In genomic region chr18:9890957-9891356, GRCh38 we compare ENCODE assay signal across 22 cellular contexts. TPM values are rescaled to one million over a fixed set of nuclear protein-coding genes. Genes with fewer than 3 reads are reported as not detected.
DNase-seq lines count a peak whose midpoint lies in the region; ATAC-seq, FAIRE-seq and TF ChIP-seq lines count a peak whose summit lies in the region.
"Had no signal": no experiment of that assay in that cellular context is flagged by ENCODE, and none has a peak within 500 bp of the region (broad histone marks: within the 10 kb centered on the region; RNA-seq: fewer than 3 reads in every experiment).

No MANE protein-coding gene starts in this region.

- H3K27ac ChIP-seq in SK-N-SH (ENCODE audit: low read depth in 2 of 2, low read length in 1 of 2) (peak overlapping the region in 1 of 2 experiments; percentile 11; a peak in 1 of 4 replicates), K562 (ENCODE audit: extremely low read depth, low read depth, low read length) (no peak overlapping the region), MM.1S (ENCODE audit: low read length) (no peak overlapping the region)
- H3K27ac ChIP-seq: 22Rv1; BLaER1 treated with 17β-estradiol and CSF1 and Interleukin-3, amounts not matched to agents 10 nM and 100 nM; C4-2B had no signal

- H3K9me1 ChIP-seq in K562 (ENCODE audit: control insufficient read depth, insufficient read depth, low read length): no peaks in the 10 kb centered on the region

- CTCF ChIA-PET in SK-N-SH (lab: Yijun Ruan, JAX): no interaction called here
- CTCF ChIA-PET in K562 (lab: Yijun Ruan, JAX; ENCODE audit: low intra/inter-chr PET ratio): no interaction called here

- no peaks in the 10 kb centered on the region for H3K79me2 ChIP-seq in SK-N-SH (ENCODE audit: insufficient read depth)
- 0 out of 3 replicates have a peak, but pooled peaks cover 2% of the 10 kb centered on the region for H3K79me2 ChIP-seq in K562 (ENCODE audit: control insufficient read depth, insufficient read depth, low read length)
- no peaks in the 10 kb centered on the region for H3K79me2 ChIP-seq in MM.1S (ENCODE audit: low read length)

- H3K27me3 ChIP-seq in SK-N-SH (ENCODE audit: insufficient read depth) (no peaks in the 10 kb centered on the region), K562 (ENCODE audit: control insufficient read depth in 2 of 2, insufficient read depth in 2 of 2, low read length in 2 of 2) (no peaks in the 10 kb centered on the region), MM.1S (replicated peaks; ENCODE audit: insufficient read depth, low read length) (no peaks in the 10 kb centered on the region)
- H3K27me3 ChIP-seq: BLaER1 treated with 17β-estradiol and CSF1 and Interleukin-3, amounts not matched to agents 10 nM and 100 nM had no signal

- H4K20me1 ChIP-seq in SK-N-SH (ENCODE audit: insufficient read depth) (no peaks in the 10 kb centered on the region), K562 (replicated peaks; ENCODE audit: control insufficient read depth, insufficient read depth, low read length) (no peaks in the 10 kb centered on the region), MM.1S (ENCODE audit: insufficient read depth, low read length) (no peaks in the 10 kb centered on the region)
- H4K20me1 ChIP-seq: BLaER1 treated with 17β-estradiol and CSF1 and Interleukin-3, amounts not matched to agents 10 nM and 100 nM had no signal

- H3K4me2 ChIP-seq in SK-N-SH (no peak overlapping the region), K562 (ENCODE audit: insufficient read depth, low read length) (no peak overlapping the region), MM.1S (ENCODE audit: low read depth, low read length) (no peak overlapping the region)
- H3K4me2 ChIP-seq: BLaER1 treated with 17β-estradiol and CSF1 and Interleukin-3, amounts not matched to agents 10 nM and 100 nM had no signal

- no peaks in the 10 kb centered on the region for H3K9me3 ChIP-seq in SK-N-SH
- no peaks in the 10 kb centered on the region for H3K9me3 ChIP-seq in K562 (replicated peaks; ENCODE audit: control insufficient read depth, insufficient read depth, low read depth, low read length)
- no peaks in the 10 kb centered on the region for H3K9me3 ChIP-seq in MM.1S (replicated peaks; ENCODE audit: insufficient read depth, low read length)
- H3K9me3 ChIP-seq: A549, Caco-2 had no signal

- H2AFZ ChIP-seq in SK-N-SH (ENCODE audit: low read depth) (no peak overlapping the region), K562 (ENCODE audit: low read depth, low read length) (no peak overlapping the region), MM.1S (ENCODE audit: low read length) (no peak overlapping the region)

- TF ChIP-seq EP300 in SK-N-SH (IDR thresholded peaks at IDR 0.05; ENCODE audit: borderline replicate concordance in 1 of 2, low read depth in 1 of 2, low read length in 1 of 2) (no peak), K562 (IDR thresholded peaks at IDR 0.05; ENCODE audit: low read length) (no peak; the same call in 1 of the 2 replicates)

- no peak for TF ChIP-seq POLR2A in K562 (conservative IDR thresholded peaks at IDR 0.05)
- TF ChIP-seq POLR2A in erythroblast (IDR thresholded peaks at IDR 0.05; ENCODE audit: low read length): no peak

- no peaks in the 10 kb centered on the region for H3K9me2 ChIP-seq in SK-N-SH
- H3K9me2 ChIP-seq in MM.1S (replicated peaks; ENCODE audit: insufficient read depth, low read length): no peaks in the 10 kb centered on the region

- TF ChIP-seq RAD21 in SK-N-SH (IDR thresholded peaks at IDR 0.05; ENCODE audit: low read length): no peak
- no peak for TF ChIP-seq RAD21 in K562 (CRISPR knock-in tag; conservative IDR thresholded peaks at IDR 0.05 in 1 of 2, IDR thresholded peaks at IDR 0.05 in 1 of 2)

- no TSS peak for BruUV-seq in K562 (replicated peaks; lab: Mats Ljungman, UMichigan)

- H3F3A ChIP-seq in SK-N-SH (replicated peaks; ENCODE audit: insufficient read depth) (no peaks in the 10 kb centered on the region), MM.1S (ENCODE audit: insufficient read depth, low read length) (no peaks in the 10 kb centered on the region)

- H3K4me1 ChIP-seq in SK-N-SH (ENCODE audit: control insufficient read depth in 1 of 2, insufficient read depth in 2 of 2, low read depth in 1 of 2, low read length in 1 of 2): no peaks in the 10 kb centered on the region
- H3K4me1 ChIP-seq in K562 (replicated peaks in 1 of 2; ENCODE audit: control insufficient read depth in 2 of 2, insufficient read depth in 2 of 2, low read length in 2 of 2): peaks cover 10 to 36% of the 10 kb centered on the region in 2 experiments
- H3K4me1 ChIP-seq in MM.1S (ENCODE audit: low read length): no peaks in the 10 kb centered on the region
- H3K4me1 ChIP-seq: BLaER1 treated with 17β-estradiol and CSF1 and Interleukin-3, amounts not matched to agents 10 nM and 100 nM; Caco-2 had no signal

- ATAC-seq in SK-N-SH treated with all-trans-retinoic acid at 6 μM for 48 hours: peak; percentile 28; the same call in 1 of the 3 replicates
- ATAC-seq in K562: no peak
- no peak for ATAC-seq in GM18873 (IDR thresholded peaks at IDR 0.05; ENCODE audit: low FRiP score, unreplicated experiment)
- no peak for ATAC-seq in sciatic nerve
- ATAC-seq: A549; CD8-positive, alpha-beta T cell had no signal

- POLR2A ChIA-PET in SK-N-SH (lab: Yijun Ruan, JAX): no interaction called here
- POLR2A ChIA-PET in K562 (lab: Yijun Ruan, JAX): interaction anchor here (0.6 to 1.9 kb wide), 3 partner anchors 8 to 38 kb away, joined by 3 to 6 read pairs (median 5); partner anchors contain the start of gene VAPA

- WGBS in SK-N-SH (ENCODE audit: low lambda C conversion rate): 88% methylated on average over 1 of the region's 1 CpG
- WGBS in K562 (ENCODE audit: insufficient coverage, low coverage, missing lambda C conversion rate): 30% methylated on average over 1 of the region's 1 CpG

- intact Hi-C loops in K562 (cut with micrococcal nuclease) (no loop called here), sciatic nerve (cut with DNase I) (no loop called here)

- in situ Hi-C loops in K562 (cut with MboI): no loop called here

- TF ChIP-seq CTCF in SK-N-SH (IDR thresholded peaks at IDR 0.05): no peak
- TF ChIP-seq CTCF in K562 (IDR thresholded peaks at IDR 0.05 in 2 of 3, conservative IDR thresholded peaks at IDR 0.05 in 1 of 3; ENCODE audit: insufficient read depth in 2 of 3, low read depth in 1 of 3, low read length in 3 of 3): no peak
- no peak for TF ChIP-seq CTCF in MM.1S (IDR thresholded peaks at IDR 0.05; ENCODE audit: low read length)

- H3K4me3 ChIP-seq in SK-N-SH (ENCODE audit: low read depth in 2 of 2, low read length in 1 of 2) (no peak overlapping the region), K562 (no peak overlapping the region), MM.1S (ENCODE audit: low read length) (no peak overlapping the region)
- H3K4me3 ChIP-seq: A549; BLaER1 treated with 17β-estradiol and CSF1 and Interleukin-3, amounts not matched to agents 10 nM and 100 nM had no signal

- H3K36me3 ChIP-seq in SK-N-SH (replicated peaks in 1 of 2; ENCODE audit: control insufficient read depth in 1 of 2, insufficient read depth in 2 of 2, low read length in 1 of 2) (no peaks in the 10 kb centered on the region), K562 (ENCODE audit: control insufficient read depth, insufficient read depth, low read length) (no peaks in the 10 kb centered on the region; the same call in 2 of the 3 replicates), MM.1S (replicated peaks; ENCODE audit: insufficient read depth, low read length) (no peaks in the 10 kb centered on the region)
- H3K36me3 ChIP-seq: BLaER1 treated with 17β-estradiol and CSF1 and Interleukin-3, amounts not matched to agents 10 nM and 100 nM had no signal

- FAIRE-seq in K562 (lab: Jason Lieb, UNC): no peak
- FAIRE-seq: A549, D721Med, G401.6, GM12891 had no signal

- no peak for DNase-seq in SK-N-SH
- peak; percentile 62 for DNase-seq in OCI-M1 (lab: John Stamatoyannopoulos, UW)
- peak in 1 of 4 experiments; percentile 57 for DNase-seq in K562 (ENCODE audit: extremely low read depth in 1 of 4, low spot score in 3 of 4)
- DNase-seq in erythroblast (lab: John Stamatoyannopoulos, UW): peak; percentile 83 to 89
- DNase-seq in sciatic nerve (ENCODE audit: low spot score): no peak
- no peak for DNase-seq in MM.1S
- DNase-seq: AML-193; Caco-2; Calu3; CD4-positive, alpha-beta T cell; CD8-positive, alpha-beta T cell; DMS79 treated with DMSO at 0.1 percent for 48 hours; GF-D8 had no signal

- H3K9ac ChIP-seq in SK-N-SH: no peak overlapping the region
- no peak overlapping the region for H3K9ac ChIP-seq in K562 (ENCODE audit: insufficient read depth in 1 of 2, low read depth in 2 of 2, low read length in 2 of 2)
- no peak overlapping the region for H3K9ac ChIP-seq in MM.1S (ENCODE audit: low read length)
- H3K9ac ChIP-seq: BLaER1 treated with 17β-estradiol and CSF1 and Interleukin-3, amounts not matched to agents 10 nM and 100 nM had no signal

RNA-seq across cellular contexts. Expression of gene TXNDC2, which starts 5.2 kb away (rescaled TPM):
- polyA plus RNA-seq in SK-N-SH (2012; rRNA removed) (0.06 and 0.07 TPM in 2 replicates), K562 (2011; rRNA removed) (0.79 and 2.3 TPM in 2 replicates), K562 (2014; fragmentation: Illumina TruSeq; extraction: Trizol) (4.8 and 4.9 TPM in 2 replicates), K562 (2014; fragmentation: Nextera tagmentation; extraction: Ambion mirVana) (1 to 10 TPM; 1.2 to 2.3 TPM), K562 (2014; rRNA removed) (1.4 and 2.5 TPM in 2 replicates)
- 0.08 TPM in 2 replicates for polyA plus RNA-seq in SK-N-SH (2012; cell fraction: cytosol; rRNA removed)
- 0.06 and 0.07 TPM in 2 replicates for polyA plus RNA-seq in SK-N-SH (2012; cell fraction: nucleus; rRNA removed)
- total RNA-seq in K562 (2011; cell fraction: chromatin; rRNA removed; ENCODE audit: low replicate concordance): 2.8 and 4.0 TPM in 2 replicates
- 1.7 and 2.8 TPM in 2 replicates for total RNA-seq in K562 (2011; cell fraction: nucleolus; rRNA removed)
- 2.3 and 2.6 TPM in 2 replicates for total RNA-seq in K562 (2011; cell fraction: nucleoplasm; rRNA removed)
- total RNA-seq in K562 (2014; rRNA removed) (1.3 TPM in 2 replicates), K562 (2014; rRNA removed; fragmentation: Illumina TruSeq; extraction: Trizol) (1.6 and 1.7 TPM in 2 replicates), K562 (2015; rRNA removed; fragmentation: Illumina TruSeq; extraction: Trizol) (2.3 and 2.5 TPM in 2 replicates), K562 (2021) (2.0 and 3.8 TPM in 2 replicates), sciatic nerve (not detected)
- polyA plus RNA-seq in K562 (2011; cell fraction: cytosol; rRNA removed): 0.55 and 2.2 TPM in 2 replicates
- 0.83 and 4.6 TPM in 2 replicates for polyA plus RNA-seq in K562 (2011; cell fraction: nucleus; rRNA removed)
- 1.5 and 3.3 TPM in 2 replicates for polyA plus RNA-seq in K562 (2012)
- 2.8 and 5.4 TPM in 2 replicates for polyA minus RNA-seq in K562 (2011; rRNA and poly(A)+ RNA removed)
- polyA minus RNA-seq in K562 (2011; cell fraction: cytosol; rRNA and poly(A)+ RNA removed): 0.73 and 3.0 TPM in 2 replicates
- polyA minus RNA-seq in K562 (2011; cell fraction: nucleus; rRNA and poly(A)+ RNA removed): 1.8 and 4.7 TPM in 2 replicates
- total RNA-seq: Caco-2; Calu3; CD4-positive, alpha-beta T cell; CD8-positive, alpha-beta T cell had no signal

RNA-seq across cellular contexts. Expression of gene VAPA, which starts 22.9 kb away (rescaled TPM):
- polyA plus RNA-seq in SK-N-SH (2012; rRNA removed) (109 and 129 TPM in 2 replicates), K562 (2011; rRNA removed) (544 and 809 TPM in 2 replicates), K562 (2014; fragmentation: Illumina TruSeq; extraction: Trizol) (790 and 902 TPM in 2 replicates), K562 (2014; fragmentation: Nextera tagmentation; extraction: Ambion mirVana) (100 to 1,000 TPM; 219 to 224 TPM), K562 (2014; rRNA removed) (455 and 489 TPM in 2 replicates)
- polyA plus RNA-seq in SK-N-SH (2012; cell fraction: cytosol; rRNA removed): 167 and 214 TPM in 2 replicates
- polyA plus RNA-seq in SK-N-SH (2012; cell fraction: nucleus; rRNA removed): 25.1 and 62.3 TPM in 2 replicates
- 131 and 315 TPM in 2 replicates for total RNA-seq in K562 (2011; cell fraction: chromatin; rRNA removed; ENCODE audit: low replicate concordance)
- 118 and 122 TPM in 2 replicates for total RNA-seq in K562 (2011; cell fraction: nucleolus; rRNA removed)
- 147 and 249 TPM in 2 replicates for total RNA-seq in K562 (2011; cell fraction: nucleoplasm; rRNA removed)
- total RNA-seq in K562 (2014; rRNA removed) (516 and 526 TPM in 2 replicates), K562 (2014; rRNA removed; fragmentation: Illumina TruSeq; extraction: Trizol) (624 and 729 TPM in 2 replicates), K562 (2015; rRNA removed; fragmentation: Illumina TruSeq; extraction: Trizol) (726 and 732 TPM in 2 replicates), K562 (2021) (504 and 509 TPM in 2 replicates), sciatic nerve (184 TPM)
- 202 and 314 TPM in 2 replicates for polyA plus RNA-seq in K562 (2011; cell fraction: cytosol; rRNA removed)
- polyA plus RNA-seq in K562 (2011; cell fraction: nucleus; rRNA removed): 169 and 199 TPM in 2 replicates
- 376 and 498 TPM in 2 replicates for polyA plus RNA-seq in K562 (2012)
- polyA minus RNA-seq in K562 (2011; rRNA and poly(A)+ RNA removed): 866 and 913 TPM in 2 replicates
- 292 and 382 TPM in 2 replicates for polyA minus RNA-seq in K562 (2011; cell fraction: cytosol; rRNA and poly(A)+ RNA removed)
- polyA minus RNA-seq in K562 (2011; cell fraction: nucleus; rRNA and poly(A)+ RNA removed): 176 and 203 TPM in 2 replicates

Comparison
In these comparisons a context has a peak if more than half of its experiments do, and no peak if none do; other contexts are left out.
1. DNase-seq: peak in OCI-M1 (single experiment) and erythroblast (2 of 2); none in SK-N-SH (single experiment), sciatic nerve (single experiment) and MM.1S (single experiment).